ENCODE assay signal across 8 cellular contexts in genomic region chr17:80036715-80037477, GRCh38. TPM values are rescaled to one million over a fixed set of nuclear protein-coding genes. Genes with fewer than 3 reads are reported as not detected.
DNase-seq lines count a peak whose midpoint lies in the region; ATAC-seq, FAIRE-seq and TF ChIP-seq lines count a peak whose summit lies in the region.

No MANE protein-coding gene starts in this region.

- TF ChIP-seq CTCF in DND-41 (IDR thresholded peaks at IDR 0.05; ENCODE audit: borderline replicate concordance, extremely low read depth, low read length, poor library complexity, severe bottlenecking) (no peak), H1 (IDR thresholded peaks at IDR 0.05; ENCODE audit: control extremely low read depth in 1 of 3, insufficient read depth in 1 of 3, low read depth in 1 of 3, low read length in 3 of 3) (no peak), mesothelial cell of epicardium (IDR thresholded peaks at IDR 0.05; ENCODE audit: unreplicated experiment) (no peak)

- peak overlapping the region; percentile 52 for H3K56ac ChIP-seq in H1 (replicated peaks; ENCODE audit: insufficient read length, low read depth, low read length)

- H3K23me2 ChIP-seq in H1 (ENCODE audit: low read depth, low read length), result peaks cover 2% of the 10 kb centered on the region; the same call in 1 of the 2 replicates

- H3K9me3 ChIP-seq in DND-41 (ENCODE audit: insufficient read depth, low read length, severe bottlenecking), result no peaks in the 10 kb centered on the region
- no peaks in the 10 kb centered on the region for H3K9me3 ChIP-seq in H1 (ENCODE audit: insufficient read depth in 2 of 2, low read depth in 1 of 2, low read length in 1 of 2)

- H3K4me1 ChIP-seq in DND-41 (ENCODE audit: insufficient read depth, low read length) (peaks cover 26% of the 10 kb centered on the region), H1 (replicated peaks in 1 of 4; ENCODE audit: control insufficient read depth in 3 of 4, insufficient read depth in 4 of 4, low read length in 3 of 4) (peaks cover 0 to 3% (median 1%) of the 10 kb centered on the region in 4 experiments; a peak in 3 of 7 replicates)

- no peak overlapping the region for H2BK20ac ChIP-seq in H1 (ENCODE audit: low read length)

- H3K18ac ChIP-seq in H1 (ENCODE audit: extremely low read depth, low read length), result peak overlapping the region; percentile 60

- H3K9me3 Mint-ChIP-seq in activated CD4-positive, alpha-beta T cell treated with anti-CD3 and anti-CD28 coated beads for 36 hours (ENCODE audit: low read depth), result no peaks in the 10 kb centered on the region
- no peaks in the 10 kb centered on the region for H3K9me3 Mint-ChIP-seq in mesothelial cell of epicardium

- H2BK15ac ChIP-seq in H1 (ENCODE audit: low read length), result no peak overlapping the region

- H3K4me3 ChIP-seq in DND-41 (ENCODE audit: low read depth in 1 of 2, low read length in 2 of 2), result peak overlapping the region; percentile 75 to 97; a peak in 3 of 4 replicates
- H3K4me3 ChIP-seq in H1 (ENCODE audit: extremely low read depth in 1 of 4, insufficient read depth in 2 of 4, low read depth in 3 of 4, low read length in 4 of 4), result peak overlapping the region; percentile 61 to 89 (median 78)

- no peak overlapping the region for H3K27ac Mint-ChIP-seq in activated CD4-positive, alpha-beta T cell treated with anti-CD3 and anti-CD28 coated beads for 36 hours
- peak overlapping the region; percentile 97 for H3K27ac Mint-ChIP-seq in mesothelial cell of epicardium

- H3K4ac ChIP-seq in H1 (replicated peaks; ENCODE audit: insufficient read length, low read depth, low read length), result no peak overlapping the region

- H3K79me1 ChIP-seq in H1 (ENCODE audit: low read depth, low read length), result peaks cover 12% of the 10 kb centered on the region

- H4K91ac ChIP-seq in H1 (replicated peaks; ENCODE audit: insufficient read length, low read length), result peak overlapping the region; percentile 42

- peak overlapping the region; percentile 50; the same call in 1 of the 2 replicates for H2BK12ac ChIP-seq in H1 (ENCODE audit: low read depth, low read length)

- H3K9ac ChIP-seq in DND-41 (ENCODE audit: low read depth, low read length), result peak overlapping the region; percentile 75
- H3K9ac ChIP-seq in H1 (replicated peaks in 1 of 4; ENCODE audit: extremely low read depth in 1 of 4, low read depth in 3 of 4, low read length in 3 of 4), result peak overlapping the region; percentile 1 to 92 (median 89)

- H2AFZ ChIP-seq in DND-41 (ENCODE audit: low read depth, low read length), result peak overlapping the region; percentile 99
- peak overlapping the region; percentile 80; the same call in 1 of the 2 replicates for H2AFZ ChIP-seq in H1 (ENCODE audit: low read length)

- no peaks in the 10 kb centered on the region for H3K36me3 ChIP-seq in DND-41 (ENCODE audit: insufficient read depth, low read length)
- peaks cover 0 to 3% (median 0%) of the 10 kb centered on the region in 4 experiments; a peak in 1 of 8 replicates for H3K36me3 ChIP-seq in H1 (ENCODE audit: control insufficient read depth in 2 of 4, insufficient read depth in 4 of 4, low read length in 3 of 4)

- FAIRE-seq in H1 (lab: Jason Lieb, UNC), result no peak

- peaks cover 7% of the 10 kb centered on the region for H3K4me1 Mint-ChIP-seq in activated CD4-positive, alpha-beta T cell treated with anti-CD3 and anti-CD28 coated beads for 36 hours
- H3K4me1 Mint-ChIP-seq in mesothelial cell of epicardium, result peaks cover 23% of the 10 kb centered on the region

- H2BK120ac ChIP-seq in H1 (replicated peaks; ENCODE audit: low read depth, low read length), result no peak overlapping the region

- peak overlapping the region; percentile 100 for H3K4me2 ChIP-seq in DND-41 (ENCODE audit: insufficient read depth, low read length)
- H3K4me2 ChIP-seq in H1 (ENCODE audit: insufficient read depth in 1 of 2, low read depth in 2 of 2, low read length in 2 of 2), result peak overlapping the region; percentile 68 to 85

- no peaks in the 10 kb centered on the region for H4K20me1 ChIP-seq in DND-41 (ENCODE audit: insufficient read depth, low read length)
- H4K20me1 ChIP-seq in H1 (replicated peaks in 1 of 2; ENCODE audit: control insufficient read depth in 1 of 2, insufficient read depth in 2 of 2, low read length in 2 of 2), result peaks cover 10 to 17% of the 10 kb centered on the region in 2 experiments

- TF ChIP-seq RAD21 in H1 (IDR thresholded peaks at IDR 0.05 in 1 of 2, conservative IDR thresholded peaks at IDR 0.05 in 1 of 2; ENCODE audit: low read depth in 2 of 2, low read length in 2 of 2), result no peak

- H2BK5ac ChIP-seq in H1 (ENCODE audit: low read depth, low read length), result peak overlapping the region; percentile 78; the same call in 1 of the 2 replicates

- CTCF ChIA-PET in activated CD4-positive, alpha-beta T cell treated with anti-CD3 and anti-CD28 coated beads for 36 hours (lab: Charles Lee), result no interaction called here
- CTCF ChIA-PET in H1 (lab: Charles Lee; ENCODE audit: partially characterized antibody), result no interaction called here

- WGBS in H1 (ENCODE audit: extremely low coverage in 1 of 2, insufficient coverage in 1 of 2, insufficient read length in 1 of 2, insufficient replicate concordance in 2 of 2, low coverage in 1 of 2, low lambda C conversion rate in 2 of 2, missing lambda C conversion rate in 1 of 2), 2 experiments, result 4% methylated on average over 37 of the region's 52 CpGs; no CpG with 5 or more reads in 1 of the 2 experiments

- intact Hi-C loops in activated CD4-positive, alpha-beta T cell treated with anti-CD3 and anti-CD28 coated beads for 36 hours (cut with DNase I, micrococcal nuclease), result loop anchor here (1.0 to 5.0 kb wide), 7 partner anchors 29 to 240 kb away; partner anchors contain the start of genes CBX4 (in 1 of the 2), CBX8 (in 1 of the 2), EIF4A3 (in 1 of the 2) and GAA (in 1 of the 2)

- H3K14ac ChIP-seq in H1 (ENCODE audit: insufficient read length), result no peak overlapping the region

- no peaks in the 10 kb centered on the region for H3K36me3 Mint-ChIP-seq in activated CD4-positive, alpha-beta T cell treated with anti-CD3 and anti-CD28 coated beads for 36 hours (ENCODE audit: low read depth)
- peaks cover 14% of the 10 kb centered on the region for H3K36me3 Mint-ChIP-seq in mesothelial cell of epicardium

- peak in 1 of 2 experiments; percentile 72; a peak in 2 of 3 replicates for TF ChIP-seq POLR2A in H1 (IDR thresholded peaks at IDR 0.05; ENCODE audit: control extremely low read depth in 1 of 2, low read depth in 2 of 2, low read length in 2 of 2)

- H2AK5ac ChIP-seq in H1 (ENCODE audit: low read depth, low read length), result no peak overlapping the region

- TF ChIP-seq EP300 in H1 (IDR thresholded peaks at IDR 0.05; ENCODE audit: borderline replicate concordance in 1 of 2, low read depth in 2 of 2, low read length in 2 of 2), result no peak

- peak overlapping the region; percentile 76 for H3K4me3 Mint-ChIP-seq in activated CD4-positive, alpha-beta T cell treated with anti-CD3 and anti-CD28 coated beads for 36 hours
- peak overlapping the region; percentile 95 for H3K4me3 Mint-ChIP-seq in mesothelial cell of epicardium

- H4K8ac ChIP-seq in H1 (ENCODE audit: extremely low read depth, insufficient read depth, low read length), result peak overlapping the region; percentile 93; the same call in 1 of the 2 replicates

- H4K5ac ChIP-seq in H1 (ENCODE audit: insufficient read length, low read depth, low read length), result peak overlapping the region; percentile 83

- H3K27me3 ChIP-seq in DND-41 (ENCODE audit: insufficient read depth, low read length, poor library complexity) (peaks cover 19% of the 10 kb centered on the region), H1 (replicated peaks in 1 of 4; ENCODE audit: control insufficient read depth in 3 of 4, extremely low read depth in 1 of 4, insufficient read depth in 3 of 4, low read length in 3 of 4) (no peaks in the 10 kb centered on the region)

- H3K27me3 Mint-ChIP-seq in activated CD4-positive, alpha-beta T cell treated with anti-CD3 and anti-CD28 coated beads for 36 hours, result peaks cover 12% of the 10 kb centered on the region
- no peaks in the 10 kb centered on the region for H3K27me3 Mint-ChIP-seq in mesothelial cell of epicardium (ENCODE audit: low read depth)

- H3K23ac ChIP-seq in H1 (ENCODE audit: insufficient read length), result no peak overlapping the region

- POLR2A ChIA-PET in activated CD4-positive, alpha-beta T cell treated with anti-CD3 and anti-CD28 coated beads for 36 hours (lab: Charles Lee), result no interaction called here
- POLR2A ChIA-PET in H1 (lab: Charles Lee; ENCODE audit: partially characterized antibody), result no interaction called here

- DNase-seq in DND-41 (peak; percentile 35), NCI-H1105 (lab: John Stamatoyannopoulos, UW) (peak; percentile 82), H1 (ENCODE audit: low read depth in 1 of 2, low spot score in 2 of 2) (peak in 1 of 2 experiments; percentile 85), mesothelial cell of epicardium (ENCODE audit: low spot score in 2 of 2, unreplicated experiment in 2 of 2) (peak in 1 of 2 experiments; percentile 59), substantia nigra (lab: John Stamatoyannopoulos, UW) (peak in 18 of 49 donors; percentile 23 to 66 (median 54)), kidney tubule cell (ENCODE audit: low spot score) (no peak)
- DNase-seq in activated CD4-positive, alpha-beta T cell treated with anti-CD3 and anti-CD28 coated beads for 36 hours, result peak; percentile 50

- H3K79me2 ChIP-seq in DND-41 (ENCODE audit: insufficient read depth, low read length) (no peaks in the 10 kb centered on the region), H1 (ENCODE audit: control insufficient read depth in 1 of 2, insufficient read depth in 2 of 2, low read length in 2 of 2) (peaks cover 8 to 33% of the 10 kb centered on the region in 2 experiments)

- ATAC-seq in DND-41 (ENCODE audit: insufficient read depth, low read depth) (peak; percentile 34; the same call in 2 of the 3 replicates), GM21786 (IDR thresholded peaks at IDR 0.05; ENCODE audit: unreplicated experiment) (no peak)
- ATAC-seq in activated CD4-positive, alpha-beta T cell treated with anti-CD3 and anti-CD28 coated beads for 36 hours, result peak; percentile 42

- H3K27ac ChIP-seq in DND-41 (ENCODE audit: low read length) (no peak overlapping the region), H1 (ENCODE audit: low read depth, low read length) (peak overlapping the region; percentile 87), substantia nigra (ENCODE audit: low read depth, low read length, poor library complexity, severe bottlenecking) (peak overlapping the region; percentile 35)

RNA-seq across cellular contexts. Expression of gene CCDC40, which starts 0.5 kb away (rescaled TPM):
- total RNA-seq in activated CD4-positive, alpha-beta T cell treated with anti-CD3 and anti-CD28 coated beads for 36 hours, result under 1 TPM; 0.56 to 0.57 TPM
- 11.5 and 11.6 TPM in 2 replicates for total RNA-seq in H1 (2021; fragmentation: NEBNext Ultra II Directional; extraction: Animal tissue kit (Norgen Biotek cat#: 25700))
- 4.1 and 4.8 TPM in 2 replicates for polyA plus RNA-seq in H1 (2011; rRNA removed)
- 6.4 TPM for polyA plus RNA-seq in H1 (2011; cell fraction: cytosol; rRNA removed)
- 11.8 TPM for polyA plus RNA-seq in H1 (2011; cell fraction: nucleus; rRNA removed)
- polyA plus RNA-seq in H1 (2012, experiment 1 of 2), result 8.1 to 15.2 TPM (median 9.5 TPM) in 4 replicates
- 3.3 TPM for polyA plus RNA-seq in H1 (2012, experiment 2 of 2)
- 3.0 TPM for polyA plus RNA-seq in H1 (2013, experiment 1 of 2)
- 2.9 TPM for polyA plus RNA-seq in H1 (2013, experiment 2 of 2)
- polyA minus RNA-seq in H1 (2011; rRNA and poly(A)+ RNA removed), result 3.7 and 4.0 TPM in 2 replicates
- polyA minus RNA-seq in H1 (2011; cell fraction: cytosol; rRNA and poly(A)+ RNA removed), result 8.0 TPM
- polyA minus RNA-seq in H1 (2011; cell fraction: nucleus; rRNA and poly(A)+ RNA removed), result 3.8 TPM
- total RNA-seq in mesothelial cell of epicardium, result 20.6 to 25.9 TPM (median 23.5 TPM) in 3 replicates

RNA-seq across cellular contexts. Expression of gene TBC1D16, which starts 1.2 kb away (rescaled TPM):
- total RNA-seq in activated CD4-positive, alpha-beta T cell treated with anti-CD3 and anti-CD28 coated beads for 36 hours, result 10 to 100 TPM in 1 of 2 experiments, 1 to 10 TPM in 1; 8.3 to 10.4 TPM
- total RNA-seq in H1 (2021; fragmentation: NEBNext Ultra II Directional; extraction: Animal tissue kit (Norgen Biotek cat#: 25700)), result 109 and 111 TPM in 2 replicates
- 21.1 and 29.7 TPM in 2 replicates for polyA plus RNA-seq in H1 (2011; rRNA removed)
- 28.8 TPM for polyA plus RNA-seq in H1 (2011; cell fraction: cytosol; rRNA removed)
- 47.7 TPM for polyA plus RNA-seq in H1 (2011; cell fraction: nucleus; rRNA removed)
- 46.6 to 63.2 TPM (median 51.9 TPM) in 4 replicates for polyA plus RNA-seq in H1 (2012, experiment 1 of 2)
- 41.5 TPM for polyA plus RNA-seq in H1 (2012, experiment 2 of 2)
- 32.7 TPM for polyA plus RNA-seq in H1 (2013, experiment 1 of 2)
- 34.5 TPM for polyA plus RNA-seq in H1 (2013, experiment 2 of 2)
- 64.0 and 65.1 TPM in 2 replicates for polyA minus RNA-seq in H1 (2011; rRNA and poly(A)+ RNA removed)
- polyA minus RNA-seq in H1 (2011; cell fraction: cytosol; rRNA and poly(A)+ RNA removed), result 50.4 TPM
- polyA minus RNA-seq in H1 (2011; cell fraction: nucleus; rRNA and poly(A)+ RNA removed), result 44.3 TPM
- total RNA-seq in mesothelial cell of epicardium, result 69.8 to 76.0 TPM (median 73.2 TPM) in 3 replicates
